Comparison of ENCODE assay signal across 9 cellular contexts in genomic region chr17:4229627-4230026, GRCh38. TPM values are rescaled to one million over a fixed set of nuclear protein-coding genes. Genes with fewer than 3 reads are reported as not detected.
DNase-seq lines count a peak whose midpoint lies in the region; ATAC-seq and TF ChIP-seq lines count a peak whose summit lies in the region.
"Had no signal": no experiment of that assay in that cellular context is flagged by ENCODE, and none has a peak within 500 bp of the region (broad histone marks: within the 10 kb centered on the region; RNA-seq: fewer than 3 reads in every experiment).

No MANE protein-coding gene starts in this region.

- H3K4me1 ChIP-seq in gastroesophageal sphincter (peaks cover 24 to 71% (median 29%) of the 10 kb centered on the region in 3 donors), psoas muscle (peaks cover 58% of the 10 kb centered on the region)

- H3K4me3 ChIP-seq in gastroesophageal sphincter (peak overlapping the region; percentile 17 to 26), psoas muscle (peak overlapping the region; percentile 22)

- H3K27ac ChIP-seq in gastroesophageal sphincter: peak overlapping the region; percentile 85 to 98 (median 88)
- H3K27ac ChIP-seq in psoas muscle: peak overlapping the region; percentile 84

- peak; percentile 50 for ATAC-seq in gastroesophageal sphincter
- peak; percentile 80 to 88 (median 84) for ATAC-seq in psoas muscle
- no peak for ATAC-seq in HG03280 (IDR thresholded peaks at IDR 0.05; ENCODE audit: unreplicated experiment)
- no peak for ATAC-seq in HG03196 (IDR thresholded peaks at IDR 0.05; ENCODE audit: unreplicated experiment)
- ATAC-seq: activated naive CD8-positive, alpha-beta T cell treated with anti-CD3 and anti-CD28 coated beads, Interleukin-2, amount 50 U/mL, for 24 hours had no signal

- intact Hi-C loops in psoas muscle (cut with DNase I): no loop called here

- DNase-seq in Caki2 (ENCODE audit: low read depth) (peak; percentile 22), SW480 (ENCODE audit: low spot score) (peak; percentile 13), psoas muscle (peak; percentile 74 to 84), Kasumi-1 (lab: John Stamatoyannopoulos, UW) (no peak), superior temporal gyrus (ENCODE audit: extremely low spot score) (no peak)
- DNase-seq: activated naive CD8-positive, alpha-beta T cell treated with anti-CD3 and anti-CD28 coated beads, Interleukin-2, amount 50 U/mL, for 24 hours had no signal

- H3K27me3 ChIP-seq in gastroesophageal sphincter (no peaks in the 10 kb centered on the region), psoas muscle (ENCODE audit: insufficient read depth in 3 of 3, low read length in 2 of 3) (no peaks in the 10 kb centered on the region)

- peaks cover 0 to 7% of the 10 kb centered on the region in 2 donors for H3K36me3 ChIP-seq in gastroesophageal sphincter
- H3K36me3 ChIP-seq in psoas muscle (ENCODE audit: insufficient read depth in 1 of 2, low read depth in 1 of 2): peaks cover 0 to under 1% of the 10 kb centered on the region in 2 donors

- TF ChIP-seq CTCF in gastroesophageal sphincter (IDR thresholded peaks at IDR 0.05): no peak
- no peak for TF ChIP-seq CTCF in psoas muscle (IDR thresholded peaks at IDR 0.05)

- TF ChIP-seq POLR2A in gastroesophageal sphincter (IDR thresholded peaks at IDR 0.05): no peak

- H3K9me3 ChIP-seq in gastroesophageal sphincter: no peaks in the 10 kb centered on the region
- no peaks in the 10 kb centered on the region for H3K9me3 ChIP-seq in psoas muscle

- 17 to 31% methylated on average over 5 of the region's 5 CpGs for WGBS in gastroesophageal sphincter (ENCODE audit: low coverage in 1 of 2), 2 donors
- 18 to 25% (median 23%) methylated on average over 5 of the region's 5 CpGs for WGBS in psoas muscle, 3 donors

- in situ Hi-C loops in Caki2 (cut with HindIII; ENCODE audit: low pct_unique_long_range_greater_than_20kb, low sequenced_read_pairs): no loop called here

- no peak for TF ChIP-seq EP300 in gastroesophageal sphincter (IDR thresholded peaks at IDR 0.05)

RNA-seq across cellular contexts. Expression of gene ANKFY1, which starts 34.2 kb away (rescaled TPM):
- total RNA-seq in Caki2 (2014; rRNA removed; shearing (Covaris generic); ENCODE audit: low replicate concordance): 12.5 and 30.2 TPM in 2 replicates
- 10 to 100 TPM; 22.4 to 46.4 (median 40.2) TPM for total RNA-seq in gastroesophageal sphincter
- total RNA-seq in psoas muscle: 10 to 100 TPM; 12.8 to 18.8 (median 16.5) TPM
- polyA plus RNA-seq in psoas muscle: 10 to 100 TPM in 1 of 3 donors, 1 to 10 TPM in 2; 5.7 to 11.1 (median 6.0) TPM

Comparison
In these comparisons a context has a peak if more than half of its experiments do, and no peak if none do; other contexts are left out.
1. DNase-seq: peak in Caki2 (single experiment), SW480 (single experiment) and psoas muscle (2 of 2); none in Kasumi-1 (0 of 2) and superior temporal gyrus (single experiment).
2. ATAC-seq: peak in gastroesophageal sphincter (single experiment) and psoas muscle (4 of 4); none in HG03280 (single experiment) and HG03196 (single experiment).